ENCODE assay signal across 11 cellular contexts in genomic region chr17:2068101-2068518, GRCh38. TPM values are rescaled to one million over a fixed set of nuclear protein-coding genes. Genes with fewer than 3 reads are reported as not detected.
DNase-seq lines count a peak whose midpoint lies in the region; ATAC-seq and TF ChIP-seq lines count a peak whose summit lies in the region.
"Had no signal": no experiment of that assay in that cellular context is flagged by ENCODE, and none has a peak within 500 bp of the region (broad histone marks: within the 10 kb centered on the region; RNA-seq: fewer than 3 reads in every experiment).

No MANE protein-coding gene starts in this region.

- no peak for TF ChIP-seq CTCF in RWPE1 (conservative IDR thresholded peaks at IDR 0.05; ENCODE audit: low read depth)

- ATAC-seq in sciatic nerve (peak; percentile 14), GM19467 (IDR thresholded peaks at IDR 0.05; ENCODE audit: unreplicated experiment) (no peak)

- H3K27ac ChIP-seq in CD8-positive, alpha-beta memory T cell (ENCODE audit: low read depth, low read length), result no peak overlapping the region
- H3K27ac ChIP-seq in RWPE1, result peak overlapping the region; percentile 51
- peak overlapping the region; percentile 36 for H3K27ac ChIP-seq in epithelial cell of prostate

- H3K27ac Mint-ChIP-seq in CD8-positive, alpha-beta memory T cell, result peak overlapping the region in 5 of 8 donors; percentile 50 to 85 (median 76)

- no peaks in the 10 kb centered on the region for H3K27me3 ChIP-seq in CD8-positive, alpha-beta memory T cell (ENCODE audit: insufficient read depth, low read length, poor library complexity, severe bottlenecking)

- H3K9me3 Mint-ChIP-seq in CD8-positive, alpha-beta memory T cell, result no peaks in the 10 kb centered on the region

- H3K4me1 Mint-ChIP-seq in CD8-positive, alpha-beta memory T cell, result peaks cover 40 to 86% (median 56%) of the 10 kb centered on the region in 3 donors

- CTCF ChIA-PET in CD8-positive, alpha-beta memory T cell (lab: Charles Lee), result interaction anchor here (1.4 to 6.1 kb wide), 4 partner anchors 11 to 314 kb away, joined by 3 to 57 read pairs (median 14); partner anchors contain the start of gene HIC1
- CTCF ChIA-PET in RWPE1 (lab: Yijun Ruan, JAX), result interaction anchor here (0.6 kb wide), 1 partner anchor 249 kb away, joined by 3 read pairs; no protein-coding TSS in a partner anchor

- H3K4me3 Mint-ChIP-seq in CD8-positive, alpha-beta memory T cell, result peak overlapping the region in 1 of 7 donors; percentile 69

- POLR2A ChIA-PET in CD8-positive, alpha-beta memory T cell (lab: Charles Lee), result interaction anchor here (1.5 kb wide), 1 partner anchor 10 kb away, joined by 4 read pairs; no protein-coding TSS in a partner anchor
- POLR2A ChIA-PET in RWPE1 (lab: Yijun Ruan, JAX; ENCODE audit: low non-redundant PET), result no interaction called here

- intact Hi-C loops in sciatic nerve (cut with DNase I), result no loop called here

- H3K36me3 Mint-ChIP-seq in CD8-positive, alpha-beta memory T cell, result peaks cover 0 to 72% (median 20%) of the 10 kb centered on the region in 3 donors

- DNase-seq in CD8-positive, alpha-beta memory T cell, result no peak
- DNase-seq in RWPE1 (ENCODE audit: low spot score), result no peak
- DNase-seq in epithelial cell of prostate (ENCODE audit: low read depth, low spot score), result no peak
- no peak for DNase-seq in sciatic nerve (ENCODE audit: low spot score)
- DNase-seq in ACHN, result no peak
- DNase-seq in activated CD8-positive, alpha-beta memory T cell treated with anti-CD3 and anti-CD28 coated beads for 24 hours, result no peak
- no peak for DNase-seq in activated CD4-positive, alpha-beta T cell treated with anti-CD3 and anti-CD28 coated beads, Interleukin-2, amount 50 U/mL, for 48 hours
- DNase-seq: DMS79 treated with DMSO at 0.1 percent for 48 hours, NCI-H1930 had no signal

- in situ Hi-C loops in ACHN (cut with HindIII; ENCODE audit: low pct_ligation_motif_present, low pct_unique_long_range_greater_than_20kb, low sequenced_read_pairs), result no loop called here

- peaks cover 29% of the 10 kb centered on the region for H3K4me1 ChIP-seq in CD8-positive, alpha-beta memory T cell (ENCODE audit: insufficient read depth, low read length)

- H3K4me3 ChIP-seq in CD8-positive, alpha-beta memory T cell (ENCODE audit: low read length), result no peak overlapping the region

- no peaks in the 10 kb centered on the region for H3K27me3 Mint-ChIP-seq in CD8-positive, alpha-beta memory T cell

- H3K9me3 ChIP-seq in CD8-positive, alpha-beta memory T cell (ENCODE audit: low read length), result no peaks in the 10 kb centered on the region

- H3K36me3 ChIP-seq in CD8-positive, alpha-beta memory T cell (ENCODE audit: insufficient read depth, low read length), result peaks cover 21% of the 10 kb centered on the region

RNA-seq across cellular contexts. Expression of gene HIC1, which starts 13.2 kb away (rescaled TPM):
- 10 to 100 TPM; 39.5 to 42.7 TPM for total RNA-seq in CD8-positive, alpha-beta memory T cell
- 1.3 TPM for polyA plus RNA-seq in CD8-positive, alpha-beta memory T cell
- total RNA-seq in sciatic nerve, result 85.0 TPM

RNA-seq across cellular contexts. Expression of gene OVCA2, which starts 26.3 kb away (rescaled TPM):
- total RNA-seq in CD8-positive, alpha-beta memory T cell, result 10 to 100 TPM; 54.2 to 56.2 TPM
- 60.0 TPM for polyA plus RNA-seq in CD8-positive, alpha-beta memory T cell
- total RNA-seq in sciatic nerve, result 12.9 TPM

RNA-seq across cellular contexts. Expression of gene DPH1, which starts 38.2 kb away (rescaled TPM):
- 10 to 100 TPM; 38.5 to 43.8 TPM for total RNA-seq in CD8-positive, alpha-beta memory T cell
- 33.2 TPM for polyA plus RNA-seq in CD8-positive, alpha-beta memory T cell
- 37.7 TPM for total RNA-seq in sciatic nerve

RNA-seq across cellular contexts. Expression of gene RTN4RL1, which starts 43.0 kb away (rescaled TPM):
- total RNA-seq in CD8-positive, alpha-beta memory T cell, result 1 to 10 TPM; 1.0 to 1.2 TPM
- polyA plus RNA-seq in CD8-positive, alpha-beta memory T cell, result 0.32 TPM
- 5.8 TPM for total RNA-seq in sciatic nerve
- total RNA-seq: kidney epithelial cell had no signal
